In the genomic region with DNA sequence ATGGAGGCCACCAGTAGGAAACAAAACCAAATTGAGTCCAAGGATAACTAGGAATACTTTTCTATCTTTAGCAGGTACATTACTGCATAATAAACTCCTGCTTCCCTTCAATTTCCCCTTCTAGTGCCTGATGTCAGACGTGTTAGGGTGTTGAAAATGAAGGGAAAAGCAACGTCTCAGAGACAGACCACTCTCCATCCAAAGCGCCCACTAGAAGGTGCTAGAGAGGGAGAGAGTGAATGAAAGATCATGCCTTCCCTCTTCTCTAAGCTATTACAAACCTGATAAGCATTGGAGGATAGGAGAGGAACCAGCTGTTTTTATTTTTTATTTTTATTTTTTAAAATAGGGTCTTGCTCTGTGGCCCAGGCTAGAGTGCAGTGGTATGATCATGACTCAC, we compare ENCODE assay signal across 8 cellular contexts.
A peak's percentile ranks its signal among the peaks of the same experiment; 100 is the strongest.
DNase-seq lines count a peak whose midpoint lies in the region; ATAC-seq and TF ChIP-seq lines count a peak whose summit lies in the region.

No MANE protein-coding gene starts in this region.

- H3K4me3 Mint-ChIP-seq in activated naive CD4-positive, alpha-beta T cell treated with anti-CD3 and anti-CD28 coated beads for 36 hours, result no peak overlapping the region

- no peak overlapping the region for H3K27ac ChIP-seq in OCI-LY3 (ENCODE audit: low read length)

- DNase-seq in activated naive CD4-positive, alpha-beta T cell treated with anti-CD3 and anti-CD28 coated beads for 36 hours, result peak; percentile 18
- DNase-seq in activated naive CD4-positive, alpha-beta T cell (lab: John Stamatoyannopoulos, UW), result no peak
- DNase-seq in epithelial cell of esophagus (ENCODE audit: low read depth), result no peak
- DNase-seq in retinal pigment epithelial cell (ENCODE audit: low read depth), result no peak
- DNase-seq in AG08395 (ENCODE audit: low spot score), result no peak
- no peak for DNase-seq in NCI-H1930 (lab: John Stamatoyannopoulos, UW)

- H3K79me2 ChIP-seq in OCI-LY3 (ENCODE audit: low read length), result no peaks in the 10 kb centered on the region

- peaks cover 16% of the 10 kb centered on the region for H3K4me1 Mint-ChIP-seq in activated naive CD4-positive, alpha-beta T cell treated with anti-CD3 and anti-CD28 coated beads for 36 hours (ENCODE audit: low read depth)

- H3K27ac Mint-ChIP-seq in activated naive CD4-positive, alpha-beta T cell treated with anti-CD3 and anti-CD28 coated beads for 36 hours, result peak overlapping the region; percentile 62

- no peaks in the 10 kb centered on the region for H3K36me3 ChIP-seq in OCI-LY3 (replicated peaks; ENCODE audit: low read depth, low read length)

- H4K20me1 ChIP-seq in OCI-LY3 (ENCODE audit: insufficient read depth, low read length), result no peaks in the 10 kb centered on the region

- no peak overlapping the region for H3K4me3 ChIP-seq in OCI-LY3 (ENCODE audit: low read length)
- no peak overlapping the region for H3K4me3 ChIP-seq in epithelial cell of esophagus (ENCODE audit: low read length)
- H3K4me3 ChIP-seq in retinal pigment epithelial cell (ENCODE audit: low read length), result no peak overlapping the region

- CTCF ChIA-PET in activated naive CD4-positive, alpha-beta T cell treated with anti-CD3 and anti-CD28 coated beads for 36 hours (lab: Charles Lee), result interaction anchor here (0.7 to 1.5 kb wide), 6 partner anchors 10 to 333 kb away, joined by 3 to 4 read pairs (median 3); no protein-coding TSS in a partner anchor

- no peak for ATAC-seq in GM18511 (IDR thresholded peaks at IDR 0.05; ENCODE audit: unreplicated experiment)

- no peaks in the 10 kb centered on the region for H3K9me3 Mint-ChIP-seq in activated naive CD4-positive, alpha-beta T cell treated with anti-CD3 and anti-CD28 coated beads for 36 hours

- H3K9ac ChIP-seq in OCI-LY3 (ENCODE audit: low read length), result no peak overlapping the region

- no peaks in the 10 kb centered on the region for H3K27me3 Mint-ChIP-seq in activated naive CD4-positive, alpha-beta T cell treated with anti-CD3 and anti-CD28 coated beads for 36 hours (ENCODE audit: low read depth)

- intact Hi-C loops in activated naive CD4-positive, alpha-beta T cell treated with anti-CD3 and anti-CD28 coated beads for 36 hours (cut with micrococcal nuclease), result loop anchor here (1.0 to 10.0 kb wide), 3 partner anchors 68 to 168 kb away; a partner anchor contains a TSS

- no peaks in the 10 kb centered on the region for H3K4me1 ChIP-seq in OCI-LY3 (ENCODE audit: low read length)

- TF ChIP-seq CTCF in OCI-LY3 (IDR thresholded peaks at IDR 0.05; ENCODE audit: low read depth, low read length) (peak; percentile 48), epithelial cell of esophagus (IDR thresholded peaks at IDR 0.05; ENCODE audit: insufficient read depth, low read depth, low read length, missing control alignments) (peak; percentile 15), retinal pigment epithelial cell (conservative IDR thresholded peaks at IDR 0.05; ENCODE audit: low read depth, low read length) (peak; percentile 60)

- no peaks in the 10 kb centered on the region for H3K9me3 ChIP-seq in OCI-LY3 (ENCODE audit: insufficient read depth, low read length)

- H3K27me3 ChIP-seq in OCI-LY3 (ENCODE audit: low read depth, low read length), result no peaks in the 10 kb centered on the region; the same call in 1 of the 2 replicates

- H2AFZ ChIP-seq in OCI-LY3 (ENCODE audit: low read depth, low read length), result no peak overlapping the region

- H3K4me2 ChIP-seq in OCI-LY3 (ENCODE audit: low read length), result no peak overlapping the region

- H3K36me3 Mint-ChIP-seq in activated naive CD4-positive, alpha-beta T cell treated with anti-CD3 and anti-CD28 coated beads for 36 hours (ENCODE audit: low read depth), result no peaks in the 10 kb centered on the region
